ENCODE assay signal across 15 cellular contexts in genomic region chr2:6937157-6937556, GRCh38. TPM values are rescaled to one million over a fixed set of nuclear protein-coding genes. Genes with fewer than 3 reads are reported as not detected.
A peak's percentile ranks its signal among the peaks of the same experiment; 100 is the strongest.
DNase-seq lines count a peak whose midpoint lies in the region; ATAC-seq and TF ChIP-seq lines count a peak whose summit lies in the region.
"Had no signal": no experiment of that assay in that cellular context is flagged by ENCODE, and none has a peak within 500 bp of the region (broad histone marks: within the 10 kb centered on the region; RNA-seq: fewer than 3 reads in every experiment).

No MANE protein-coding gene starts in this region.

- intact Hi-C loops in body of pancreas (cut with DNase I) (no loop called here), uterus (cut with DNase I; ENCODE audit: low total_unique reads) (no loop called here)

- H3K27ac ChIP-seq in H9 (ENCODE audit: insufficient read length, low read depth, low read length), result no peak overlapping the region
- peak overlapping the region; percentile 72 to 86 (median 79) for H3K27ac ChIP-seq in body of pancreas
- H3K27ac ChIP-seq in neural cell (ENCODE audit: low read length), result peak overlapping the region; percentile 8
- H3K27ac ChIP-seq in uterus, result no peak overlapping the region

- no peak overlapping the region for H3K14ac ChIP-seq in H9 (ENCODE audit: insufficient read depth, low read length)

- H3K9me3 ChIP-seq in H9 (ENCODE audit: control insufficient read depth, low read depth, low read length), result no peaks in the 10 kb centered on the region
- no peaks in the 10 kb centered on the region for H3K9me3 ChIP-seq in body of pancreas
- no peaks in the 10 kb centered on the region for H3K9me3 ChIP-seq in neural cell (ENCODE audit: low read length)
- H3K9me3 ChIP-seq in uterus, result no peaks in the 10 kb centered on the region
- H3K9me3 ChIP-seq: BE2C had no signal

- H3K4me1 Mint-ChIP-seq in H9 (peaks cover 33 to 44% of the 10 kb centered on the region in 2 experiments), T-cell (peaks cover 70 to 83% (median 72%) of the 10 kb centered on the region in 3 donors)

- H3K4ac ChIP-seq in H9 (ENCODE audit: low read depth, low read length), result no peak overlapping the region

- no peak overlapping the region for H2BK12ac ChIP-seq in H9 (ENCODE audit: insufficient read length, low read depth, low read length)

- POLR2A ChIA-PET in T-cell (lab: Charles Lee), result interaction anchor here in 1 of 2 donors (0.6 kb wide), 2 partner anchors 12 to 23 kb away, joined by 3 read pairs; no protein-coding TSS in a partner anchor

- H3K23ac ChIP-seq in H9 (ENCODE audit: insufficient read length, low read depth, low read length), result no peak overlapping the region

- H3K23me2 ChIP-seq in H9 (ENCODE audit: insufficient read length, low read depth, low read length, poor library complexity, severe bottlenecking), result no peaks in the 10 kb centered on the region

- H3K79me1 ChIP-seq in H9 (ENCODE audit: insufficient read depth, low read depth, low read length, poor library complexity, severe bottlenecking), result peaks cover 7% of the 10 kb centered on the region

- no peak overlapping the region for H2BK120ac ChIP-seq in H9 (ENCODE audit: low read depth, low read length, poor library complexity, severe bottlenecking)

- H3K27me3 Mint-ChIP-seq in H9 (ENCODE audit: low read depth), result no peaks in the 10 kb centered on the region; the same call in 1 of the 2 replicates
- no peaks in the 10 kb centered on the region for H3K27me3 Mint-ChIP-seq in T-cell
- H3K27me3 Mint-ChIP-seq: CD8-positive, alpha-beta memory T cell had no signal

- H3K9me3 Mint-ChIP-seq in H9, result peaks cover 0 to under 1% of the 10 kb centered on the region in 2 experiments; a peak in 1 of 5 replicates
- H3K9me3 Mint-ChIP-seq in T-cell, result peaks cover 0 to under 1% (median under 1%) of the 10 kb centered on the region in 3 donors

- WGBS in H9 (ENCODE audit: extremely low coverage, insufficient read length, low lambda C conversion rate), result no CpG with 5 or more reads among the region's 2 CpGs
- 32 to 55% methylated on average over 2 of the region's 2 CpGs for WGBS in body of pancreas, 2 donors

- DNase-seq in COR-L47 (lab: John Stamatoyannopoulos, UW), result peak; percentile 30
- peak; percentile 19 for DNase-seq in H9
- DNase-seq in body of pancreas, result peak; percentile 90 to 94 (median 92)
- DNase-seq in T-cell, result no peak
- DNase-seq in NCI-H1694 treated with DMSO at 0.1 percent for 48 hours (lab: John Stamatoyannopoulos, UW), result no peak
- no peak for DNase-seq in uterus
- DNase-seq: BE2C; CD8-positive, alpha-beta memory T cell; H7; IMR-90; NCI-H1417 treated with DMSO at 0.1 percent for 48 hours; NCI-H446 treated with DMSO at 0.1 percent for 48 hours; NCI-H774; SIG-M5 had no signal

- H3K4me3 Mint-ChIP-seq in H9 (no peak overlapping the region), T-cell (peak overlapping the region in 1 of 3 donors; percentile 27)
- H3K4me3 Mint-ChIP-seq: CD8-positive, alpha-beta memory T cell had no signal

- H4K91ac ChIP-seq in H9 (ENCODE audit: insufficient read length, low read depth, low read length), result no peak overlapping the region

- TF ChIP-seq EP300 in neural cell (conservative IDR thresholded peaks at IDR 0.05; ENCODE audit: poor library complexity, severe bottlenecking), result no peak

- peaks cover 4% of the 10 kb centered on the region; the same call in 1 of the 2 replicates for H3K4me1 ChIP-seq in H9 (ENCODE audit: insufficient read depth, low read length)
- peaks cover 65% of the 10 kb centered on the region for H3K4me1 ChIP-seq in body of pancreas
- no peaks in the 10 kb centered on the region for H3K4me1 ChIP-seq in uterus

- H3K9ac ChIP-seq in H9 (ENCODE audit: extremely low read depth, insufficient read length, low read length), result no peak overlapping the region
- no peak overlapping the region for H3K9ac ChIP-seq in neural cell (ENCODE audit: low read length)

- no peaks in the 10 kb centered on the region for H3K9me2 ChIP-seq in neural cell (ENCODE audit: insufficient read depth, low read length)

- ATAC-seq in body of pancreas (peak; percentile 97), T-cell (replicated peaks in 1 of 4) (no peak)

- no peak overlapping the region for H4K8ac ChIP-seq in H9 (replicated peaks; ENCODE audit: insufficient read length, low read depth, low read length)

- H3K36me3 ChIP-seq in body of pancreas (replicated peaks in 1 of 2; ENCODE audit: insufficient read depth in 1 of 2, low read depth in 2 of 2) (no peaks in the 10 kb centered on the region), neural cell (ENCODE audit: insufficient read depth, low read length) (peaks cover 9% of the 10 kb centered on the region), uterus (no peaks in the 10 kb centered on the region)

- TF ChIP-seq CTCF in H9 (conservative IDR thresholded peaks at IDR 0.05) (no peak), body of pancreas (IDR thresholded peaks at IDR 0.05) (no peak), neural cell (IDR thresholded peaks at IDR 0.05; ENCODE audit: poor library complexity, severe bottlenecking) (no peak), uterus (IDR thresholded peaks at IDR 0.05) (no peak)

- H3K27ac Mint-ChIP-seq in H9 (no peak overlapping the region), T-cell (no peak overlapping the region)

- H2AFZ ChIP-seq in H9 (ENCODE audit: low read length) (no peak overlapping the region), neural cell (ENCODE audit: low read depth, low read length) (no peak overlapping the region)

- H2BK20ac ChIP-seq in H9 (ENCODE audit: low read depth, low read length, poor library complexity, severe bottlenecking), result no peak overlapping the region

- peak in 1 of 3 donors; percentile 23 for TF ChIP-seq POLR2A in body of pancreas (IDR thresholded peaks at IDR 0.05)
- TF ChIP-seq POLR2A in uterus (IDR thresholded peaks at IDR 0.05), result no peak

- H3K79me2 ChIP-seq in H9 (ENCODE audit: insufficient read depth, low read length) (peaks cover 2% of the 10 kb centered on the region; the same call in 1 of the 2 replicates), neural cell (replicated peaks; ENCODE audit: insufficient read depth, low read length) (peaks cover 28% of the 10 kb centered on the region)

- H4K5ac ChIP-seq in H9 (ENCODE audit: insufficient read length, low read depth, low read length), result no peak overlapping the region

- H3K56ac ChIP-seq in H9 (ENCODE audit: insufficient read length, low read depth, low read length), result no peak overlapping the region

- H3K36me3 Mint-ChIP-seq in H9 (ENCODE audit: insufficient read depth in 1 of 3, low read depth in 3 of 3) (peaks cover 3 to 10% (median 10%) of the 10 kb centered on the region in 3 experiments), T-cell (peaks cover 22% of the 10 kb centered on the region)

- H3K27me3 ChIP-seq in H9 (ENCODE audit: insufficient read depth, low read length), result no peaks in the 10 kb centered on the region
- H3K27me3 ChIP-seq in body of pancreas, result no peaks in the 10 kb centered on the region
- H3K27me3 ChIP-seq in neural cell (ENCODE audit: insufficient read depth, low read depth, low read length), result no peaks in the 10 kb centered on the region
- no peaks in the 10 kb centered on the region for H3K27me3 ChIP-seq in uterus
- H3K27me3 ChIP-seq: BE2C had no signal

- no peaks in the 10 kb centered on the region for H4K20me1 ChIP-seq in H9 (ENCODE audit: control insufficient read depth, insufficient read depth, insufficient read length)
- H4K20me1 ChIP-seq in neural cell (ENCODE audit: insufficient read depth), result no peaks in the 10 kb centered on the region

- no peak overlapping the region for H3K4me2 ChIP-seq in H9 (ENCODE audit: insufficient read depth, insufficient read length, low read length)
- no peak overlapping the region for H3K4me2 ChIP-seq in neural cell (ENCODE audit: low read length)

- no peaks in the 10 kb centered on the region for H3F3A ChIP-seq in neural cell (ENCODE audit: insufficient read depth, low read length, poor library complexity, severe bottlenecking)

- CTCF ChIA-PET in T-cell (lab: Charles Lee), result no interaction called here

- no peak overlapping the region for H2AK5ac ChIP-seq in H9 (ENCODE audit: insufficient read length, low read length)

- H3K4me3 ChIP-seq in body of pancreas, result no peak overlapping the region
- H3K4me3 ChIP-seq in neural cell (ENCODE audit: low read length), result no peak overlapping the region
- no peak overlapping the region for H3K4me3 ChIP-seq in uterus

- H2BK15ac ChIP-seq in H9 (ENCODE audit: low read depth, low read length), result no peak overlapping the region

- H2BK5ac ChIP-seq in H9 (ENCODE audit: insufficient read length, low read length), result no peak overlapping the region

- TF ChIP-seq RAD21 in neural cell (conservative IDR thresholded peaks at IDR 0.05), result no peak

- no peak overlapping the region for H3T11ph ChIP-seq in H9 (ENCODE audit: low read length)

- H3K18ac ChIP-seq in H9 (ENCODE audit: insufficient read length, low read depth, low read length), result no peak overlapping the region

TF ChIP-seq in neural cell, 6 proteins besides CTCF, POLR2A, EP300 and RAD21 (continues in another document):
- TF ChIP-seq MXI1 (conservative IDR thresholded peaks at IDR 0.05; ENCODE audit: poor library complexity, severe bottlenecking) (no peak), SMC3 (conservative IDR thresholded peaks at IDR 0.05; ENCODE audit: poor library complexity) (no peak), POLR2AphosphoS5 (IDR thresholded peaks at IDR 0.05) (no peak)

RNA-seq across cellular contexts. Expression of gene RNF144A, which starts 19.9 kb away (rescaled TPM):
- 9.8 and 10.6 TPM in 2 replicates for total RNA-seq in H9 (2021)
- 100 to 1,000 TPM in 1 of 2 donors, 10 to 100 TPM in 1; 52.7 to 109 TPM for total RNA-seq in body of pancreas
- polyA plus RNA-seq in neural cell, result 26.9 and 27.8 TPM in 2 replicates
- 51.4 and 54.5 TPM in 2 replicates for polyA minus RNA-seq in neural cell
- 10 to 100 TPM; 46.3 to 93.1 (median 79.9) TPM for total RNA-seq in T-cell
- 100 to 1,000 TPM in 1 of 4 donors, 10 to 100 TPM in 3; 22.5 to 103 (median 63.0) TPM for total RNA-seq in uterus

RNA-seq across cellular contexts. Expression of gene RSAD2, which starts 59.6 kb away (rescaled TPM):
- total RNA-seq in H9 (2021), result not detected in 2 replicates
- 1 to 10 TPM in 1 of 2 donors, under 1 TPM in 1; under 0.01 to 1.0 TPM for total RNA-seq in body of pancreas
- polyA plus RNA-seq in neural cell, result 0.16 and 1.2 TPM in 2 replicates
- polyA minus RNA-seq in neural cell, result 0.12 and 1.2 TPM in 2 replicates
- total RNA-seq in T-cell, result 10 to 100 TPM in 1 of 5 donors, 1 to 10 TPM in 4; 3.2 to 10.7 (median 7.2) TPM
- total RNA-seq in uterus, result 10 to 100 TPM in 2 of 4 donors, under 1 TPM in 2; 0.29 to 14.7 (median 6.3) TPM
- total RNA-seq: H7, IMR-90 had no signal
- polyA plus RNA-seq: IMR-90 had no signal

Comparison
In these comparisons a context has a peak if more than half of its experiments do, and no peak if none do; other contexts are left out.
1. DNase-seq: peak in COR-L47 (single experiment), H9 (single experiment) and body of pancreas (4 of 4); none in T-cell (0 of 34), NCI-H1694 treated with DMSO at 0.1 percent for 48 hours (single experiment) and uterus (0 of 2).
2. H3K27ac ChIP-seq: peak in body of pancreas (4 of 4) and neural cell (single experiment); none in H9 (single experiment) and uterus (0 of 2).